8 cellular contexts compared by ENCODE assay signal in genomic region chr15:39934415-39935044, GRCh38. TPM values are rescaled to one million over a fixed set of nuclear protein-coding genes. Genes with fewer than 3 reads are reported as not detected.
DNase-seq lines count a peak whose midpoint lies in the region; ATAC-seq lines count a peak whose summit lies in the region.

No MANE protein-coding gene starts in this region.

- peak overlapping the region; percentile 11 for H4K91ac ChIP-seq in trophoblast cell (ENCODE audit: low read depth, low read length)

- H3K18ac ChIP-seq in trophoblast cell (ENCODE audit: low read length) = peak overlapping the region; percentile 20

- no peak overlapping the region for H4K12ac ChIP-seq in trophoblast cell (ENCODE audit: low read depth, low read length)

- peak overlapping the region; percentile 23 for H2BK5ac ChIP-seq in trophoblast cell (ENCODE audit: low read depth, low read length, poor library complexity)

- peak overlapping the region; percentile 88 to 96 for H3K4me3 Mint-ChIP-seq in activated T-cell treated with anti-CD3 and anti-CD28 coated beads, Interleukin-2, amount 50 U/mL, for 72 hours

- intact Hi-C loops in Right ventricle myocardium superior (cut with DNase I) = loop anchor here (10.0 kb wide), 1 partner anchor 150 kb away; the partner anchor contains the start of gene FSIP1

- H3K4me1 Mint-ChIP-seq in activated T-cell treated with anti-CD3 and anti-CD28 coated beads, Interleukin-2, amount 50 U/mL, for 72 hours (ENCODE audit: low read depth) = peaks cover 44% of the 10 kb centered on the region

- no peaks in the 10 kb centered on the region for H3K27me3 ChIP-seq in trophoblast cell (ENCODE audit: insufficient read depth, low read length)

- ATAC-seq in HG03045 (IDR thresholded peaks at IDR 0.05; ENCODE audit: unreplicated experiment) = peak; percentile 9
- no peak for ATAC-seq in activated T-cell treated with anti-CD3 and anti-CD28 coated beads, Interleukin-2, amount 50 U/mL, for 72 hours (replicated peaks in 1 of 2)
- ATAC-seq in Right ventricle myocardium superior (ENCODE audit: poor library complexity) = peak; percentile 3
- ATAC-seq in HG03108 (IDR thresholded peaks at IDR 0.05; ENCODE audit: unreplicated experiment) = no peak
- no peak for ATAC-seq in HG03097 (IDR thresholded peaks at IDR 0.05; ENCODE audit: low FRiP score, unreplicated experiment)

- no peak overlapping the region for H2BK12ac ChIP-seq in trophoblast cell (ENCODE audit: low read length)

- peaks cover 4% of the 10 kb centered on the region for H3K27me3 Mint-ChIP-seq in activated T-cell treated with anti-CD3 and anti-CD28 coated beads, Interleukin-2, amount 50 U/mL, for 72 hours (ENCODE audit: low read depth)

- H2AK5ac ChIP-seq in trophoblast cell (ENCODE audit: low read length) = no peak overlapping the region

- no peak overlapping the region for H2BK120ac ChIP-seq in trophoblast cell (ENCODE audit: insufficient read depth, low read length, poor library complexity)

- peak overlapping the region; percentile 94 for H3K9ac ChIP-seq in trophoblast cell (ENCODE audit: low read length)

- peak overlapping the region; percentile 59 for H3K27ac Mint-ChIP-seq in activated T-cell treated with anti-CD3 and anti-CD28 coated beads, Interleukin-2, amount 50 U/mL, for 72 hours

- H3K4me3 ChIP-seq in trophoblast cell (ENCODE audit: low read depth, low read length) = peak overlapping the region; percentile 86

- no peaks in the 10 kb centered on the region for H3K9me3 ChIP-seq in trophoblast cell (ENCODE audit: insufficient read depth, low read depth, low read length)

- H3K79me1 ChIP-seq in trophoblast cell (ENCODE audit: low read length) = peaks cover 7% of the 10 kb centered on the region

- no peak overlapping the region for H3K23ac ChIP-seq in trophoblast cell (ENCODE audit: low read length)

- H2AFZ ChIP-seq in trophoblast cell (ENCODE audit: insufficient read depth, low read length, poor library complexity) = peak overlapping the region; percentile 24

- H3K36me3 ChIP-seq in trophoblast cell (ENCODE audit: control insufficient read depth in 1 of 2, insufficient read depth in 2 of 2, low read length in 2 of 2) = no peaks in the 10 kb centered on the region

- H3K9me3 Mint-ChIP-seq in activated T-cell treated with anti-CD3 and anti-CD28 coated beads, Interleukin-2, amount 50 U/mL, for 72 hours = peaks cover 0 to 1% of the 10 kb centered on the region in 2 donors

- H4K8ac ChIP-seq in trophoblast cell (ENCODE audit: low read depth, low read length) = peak overlapping the region; percentile 35

- peak overlapping the region; percentile 80 for H3K4me2 ChIP-seq in trophoblast cell (ENCODE audit: low read length)

- peaks cover 0 to 6% of the 10 kb centered on the region in 2 experiments for H3K4me1 ChIP-seq in trophoblast cell (ENCODE audit: control insufficient read depth in 1 of 2, insufficient read depth in 2 of 2, low read length in 2 of 2)

- peak overlapping the region; percentile 12 for H3K14ac ChIP-seq in trophoblast cell (ENCODE audit: low read length)

- peak overlapping the region; percentile 30 for H3K27ac ChIP-seq in trophoblast cell (ENCODE audit: low read depth, low read length)

- peak overlapping the region; percentile 0 for H3K4ac ChIP-seq in trophoblast cell (ENCODE audit: low read depth, low read length)

- peaks cover 4 to 6% of the 10 kb centered on the region in 2 donors for H3K36me3 Mint-ChIP-seq in activated T-cell treated with anti-CD3 and anti-CD28 coated beads, Interleukin-2, amount 50 U/mL, for 72 hours (ENCODE audit: insufficient read depth in 2 of 2)

- H3K79me2 ChIP-seq in trophoblast cell (ENCODE audit: control insufficient read depth, insufficient read depth, low read length, poor library complexity) = peaks cover 3% of the 10 kb centered on the region

- WGBS in trophoblast cell (ENCODE audit: extremely low coverage, insufficient coverage, insufficient read length) = no CpG with 5 or more reads among the region's 11 CpGs

- peak; percentile 13 for DNase-seq in DMS114 treated with DMSO at 0.1 percent for 48 hours (lab: John Stamatoyannopoulos, UW; ENCODE audit: unreplicated experiment)
- DNase-seq in activated T-cell treated with anti-CD3 and anti-CD28 coated beads, Interleukin-2, amount 50 U/mL, for 72 hours = no peak
- no peak for DNase-seq in Right ventricle myocardium superior
- no peak for DNase-seq in trophoblast cell
- DNase-seq in NCI-H1417 treated with DMSO at 0.1 percent for 48 hours (lab: John Stamatoyannopoulos, UW) = no peak

RNA-seq across cellular contexts. Expression of gene EIF2AK4, which starts 0.6 kb away (rescaled TPM):
- 10 to 100 TPM; 34.9 to 38.0 TPM for total RNA-seq in activated T-cell treated with anti-CD3 and anti-CD28 coated beads, Interleukin-2, amount 50 U/mL, for 72 hours
- 21.2 TPM for total RNA-seq in Right ventricle myocardium superior
- 33.5 and 36.3 TPM in 2 replicates for polyA plus RNA-seq in trophoblast cell (2013)

RNA-seq across cellular contexts. Expression of gene GPR176, which starts 14.5 kb away (rescaled TPM):
- under 1 TPM; 0.41 to 0.72 TPM for total RNA-seq in activated T-cell treated with anti-CD3 and anti-CD28 coated beads, Interleukin-2, amount 50 U/mL, for 72 hours
- 1.4 TPM for total RNA-seq in Right ventricle myocardium superior
- 1.2 TPM in 2 replicates for polyA plus RNA-seq in trophoblast cell (2013)

Comparison
In these comparisons a context has a peak if more than half of its experiments do, and no peak if none do; other contexts are left out.
1. ATAC-seq: peak in HG03045 (single experiment) and Right ventricle myocardium superior (single experiment); none in activated T-cell treated with anti-CD3 and anti-CD28 coated beads, Interleukin-2, amount 50 U/mL, for 72 hours (0 of 2), HG03108 (single experiment) and HG03097 (single experiment).